ENCODE assay signal across 9 cellular contexts in the genomic region with DNA sequence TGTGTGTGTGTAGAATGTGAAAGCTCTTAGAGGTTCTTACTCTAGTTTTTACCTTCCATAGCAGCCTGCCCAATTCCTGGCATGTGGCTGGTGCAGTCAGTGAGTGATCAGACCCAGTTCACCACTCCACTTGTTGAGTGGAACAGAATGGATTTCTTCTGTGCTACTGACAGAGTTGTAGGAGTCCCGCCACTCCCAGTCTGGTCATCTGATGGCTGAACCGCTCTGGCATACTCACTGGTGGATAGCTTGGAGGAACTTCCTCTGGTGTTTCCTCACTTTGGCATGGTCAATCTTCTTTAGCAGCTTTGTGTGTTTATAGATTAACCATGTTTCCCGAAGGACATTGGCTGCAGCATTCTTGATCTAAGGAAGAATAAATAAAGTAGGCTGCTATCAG.
DNase-seq lines count a peak whose midpoint lies in the region; ATAC-seq, FAIRE-seq and TF ChIP-seq lines count a peak whose summit lies in the region.
"Had no signal": no experiment of that assay in that cellular context is flagged by ENCODE, and none has a peak within 500 bp of the region (broad histone marks: within the 10 kb centered on the region; RNA-seq: fewer than 3 reads in every experiment).

No MANE protein-coding gene starts in this region.

- intact Hi-C loops in Calu3 (cut with micrococcal nuclease; ENCODE audit: unreplicated experiment): loop anchor here (2.0 kb wide), 2 partner anchors 16 to 46 kb away; no protein-coding TSS in a partner anchor

- POLR2A ChIA-PET in activated CD8-positive, alpha-beta T cell treated with anti-CD3 and anti-CD28 coated beads, Interleukin-2, amount 10 ng/mL, durations not matched to agents 7 days and 5 days (lab: Charles Lee): no interaction called here

- CTCF ChIA-PET in Calu3 (lab: Charles Lee): interaction anchor here (0.7 to 0.8 kb wide), 6 partner anchors 9 to 559 kb away, joined by 3 to 10 read pairs (median 3); a partner anchor contains a TSS
- CTCF ChIA-PET in activated CD8-positive, alpha-beta T cell treated with anti-CD3 and anti-CD28 coated beads, Interleukin-2, amount 10 ng/mL, durations not matched to agents 7 days and 5 days (lab: Charles Lee): interaction anchor here (1.3 to 3.2 kb wide), 3 partner anchors 24 to 77 kb away, joined by 4 to 10 read pairs (median 4); no protein-coding TSS in a partner anchor

- H3K36me3 Mint-ChIP-seq in Calu3 (ENCODE audit: insufficient read depth, unreplicated experiment) (no peaks in the 10 kb centered on the region), chondrocyte (ENCODE audit: low read depth) (peaks cover 1% of the 10 kb centered on the region)
- no peaks in the 10 kb centered on the region for H3K36me3 Mint-ChIP-seq in activated CD8-positive, alpha-beta T cell treated with anti-CD3 and anti-CD28 coated beads, Interleukin-2, amount 10 ng/mL, durations not matched to agents 7 days and 5 days (ENCODE audit: low read depth)

- H3K4me1 Mint-ChIP-seq in Calu3 (ENCODE audit: low read depth, unreplicated experiment) (peaks cover 12% of the 10 kb centered on the region), chondrocyte (ENCODE audit: low read depth) (peaks cover 2% of the 10 kb centered on the region)
- peaks cover 18% of the 10 kb centered on the region for H3K4me1 Mint-ChIP-seq in activated CD8-positive, alpha-beta T cell treated with anti-CD3 and anti-CD28 coated beads, Interleukin-2, amount 10 ng/mL, durations not matched to agents 7 days and 5 days (ENCODE audit: low read depth)

- H3K9me3 Mint-ChIP-seq in Calu3 (ENCODE audit: low read depth, unreplicated experiment) (peaks cover 2% of the 10 kb centered on the region), chondrocyte (ENCODE audit: low read depth) (no peaks in the 10 kb centered on the region)
- no peaks in the 10 kb centered on the region for H3K9me3 Mint-ChIP-seq in activated CD8-positive, alpha-beta T cell treated with anti-CD3 and anti-CD28 coated beads, Interleukin-2, amount 10 ng/mL, durations not matched to agents 7 days and 5 days (ENCODE audit: insufficient read depth)

- DNase-seq in Calu3: peak; percentile 72
- peak; percentile 39 for DNase-seq in HuH-7 (ENCODE audit: low spot score)
- DNase-seq in activated CD8-positive, alpha-beta T cell treated with anti-CD3 and anti-CD28 coated beads, Interleukin-2, amount 10 ng/mL, durations not matched to agents 7 days and 5 days: peak; percentile 37
- peak; percentile 69 for DNase-seq in medulla oblongata (ENCODE audit: extremely low spot score)
- no peak for DNase-seq in chondrocyte (ENCODE audit: low spot score)
- DNase-seq in GM19239 (ENCODE audit: insufficient read length, low spot score): no peak
- DNase-seq in NCI-H2029 (lab: John Stamatoyannopoulos, UW): no peak
- DNase-seq in NCI-H187 (lab: John Stamatoyannopoulos, UW): no peak
- DNase-seq: anterior cingulate cortex had no signal

- H3K27me3 Mint-ChIP-seq in Calu3 (ENCODE audit: unreplicated experiment) (peaks cover 18% of the 10 kb centered on the region), chondrocyte (ENCODE audit: low read depth) (peaks cover 15% of the 10 kb centered on the region)
- peaks cover 4% of the 10 kb centered on the region for H3K27me3 Mint-ChIP-seq in activated CD8-positive, alpha-beta T cell treated with anti-CD3 and anti-CD28 coated beads, Interleukin-2, amount 10 ng/mL, durations not matched to agents 7 days and 5 days (ENCODE audit: low read depth)

- no peak for TF ChIP-seq CTCF in Calu3 (IDR thresholded peaks at IDR 0.05; ENCODE audit: unreplicated experiment)
- no peak for TF ChIP-seq CTCF in chondrocyte (IDR thresholded peaks at IDR 0.05)

- H3K4me3 Mint-ChIP-seq in Calu3 (ENCODE audit: low read depth, unreplicated experiment) (no peak overlapping the region), chondrocyte (ENCODE audit: unreplicated experiment) (no peak overlapping the region)
- no peak overlapping the region for H3K4me3 Mint-ChIP-seq in activated CD8-positive, alpha-beta T cell treated with anti-CD3 and anti-CD28 coated beads, Interleukin-2, amount 10 ng/mL, durations not matched to agents 7 days and 5 days

- BruUV-seq in Calu3 (replicated peaks; lab: Mats Ljungman, UMichigan): no TSS peak

- ATAC-seq in activated CD8-positive, alpha-beta T cell treated with anti-CD3 and anti-CD28 coated beads, Interleukin-2, amount 10 ng/mL, durations not matched to agents 7 days and 5 days: peak; percentile 75

- H3K27ac Mint-ChIP-seq in Calu3 (ENCODE audit: unreplicated experiment): no peak overlapping the region
- H3K27ac Mint-ChIP-seq in activated CD8-positive, alpha-beta T cell treated with anti-CD3 and anti-CD28 coated beads, Interleukin-2, amount 10 ng/mL, durations not matched to agents 7 days and 5 days: no peak overlapping the region
- no peak overlapping the region for H3K27ac Mint-ChIP-seq in chondrocyte (ENCODE audit: unreplicated experiment)

- FAIRE-seq in GM19239 (lab: Jason Lieb, UNC): no peak

Comparison
In these comparisons a context has a peak if more than half of its experiments do, and no peak if none do; other contexts are left out.
1. DNase-seq: peak in Calu3 (single experiment), HuH-7 (single experiment), activated CD8-positive, alpha-beta T cell treated with anti-CD3 and anti-CD28 coated beads, Interleukin-2, amount 10 ng/mL, durations not matched to agents 7 days and 5 days (single experiment) and medulla oblongata (single experiment); none in chondrocyte (single experiment), GM19239 (single experiment), NCI-H2029 (single experiment) and NCI-H187 (0 of 2).